Comparison of ENCODE assay signal across 8 cellular contexts in genomic region chr16:29810699-29811169, GRCh38. TPM values are rescaled to one million over a fixed set of nuclear protein-coding genes. Genes with fewer than 3 reads are reported as not detected.
A peak's percentile ranks its signal among the peaks of the same experiment; 100 is the strongest.
DNase-seq lines count a peak whose midpoint lies in the region; ATAC-seq and TF ChIP-seq lines count a peak whose summit lies in the region.

No MANE protein-coding gene starts in this region.

- dilution Hi-C loops in IMR-90 (cut with HindIII; ENCODE audit: low sequenced_read_pairs, unreplicated experiment), result no loop called here

- no peak for TF ChIP-seq POLR2A in IMR-90 (IDR thresholded peaks at IDR 0.05; ENCODE audit: low read depth, low read length)

- no peak overlapping the region for H2BK20ac ChIP-seq in IMR-90 (ENCODE audit: low read depth, low read length)

- in situ Hi-C loops in IMR-90 (cut with MboI; ENCODE audit: low sequenced_read_pairs), result no loop called here

- H3K4me3 ChIP-seq in AG04450 (ENCODE audit: low read depth, low read length) (no peak overlapping the region; the same call in 1 of the 2 replicates), IMR-90 (ENCODE audit: insufficient read depth, low read depth, low read length) (no peak overlapping the region)

- peak overlapping the region; percentile 82 for H3K4me3 Mint-ChIP-seq in chondrocyte (ENCODE audit: unreplicated experiment)
- H3K4me3 Mint-ChIP-seq in nephron, result peak overlapping the region; percentile 86 to 95 (median 94)

- H3K4me1 ChIP-seq in IMR-90 (ENCODE audit: control insufficient read depth, insufficient read depth, low read length), result peaks cover 27% of the 10 kb centered on the region

- peak overlapping the region; percentile 61 for H2BK5ac ChIP-seq in IMR-90 (ENCODE audit: low read depth, low read length, poor library complexity, severe bottlenecking)

- no peak overlapping the region for H3K56ac ChIP-seq in IMR-90 (ENCODE audit: extremely low read depth, insufficient read depth, low read length)

- H3K36me3 Mint-ChIP-seq in chondrocyte (ENCODE audit: low read depth) (peaks cover 9% of the 10 kb centered on the region), nephron (ENCODE audit: low read depth) (peaks cover 10% of the 10 kb centered on the region)

- H3K27ac ChIP-seq in AG04450 (ENCODE audit: low read depth, low read length), result peak overlapping the region; percentile 31
- H3K27ac ChIP-seq in IMR-90 (ENCODE audit: insufficient read depth, low read length), result peak overlapping the region; percentile 12; the same call in 1 of the 2 replicates

- H2AK9ac ChIP-seq in IMR-90 (replicated peaks; ENCODE audit: low read depth, low read length, poor library complexity), result peak overlapping the region; percentile 42

- no peak for ATAC-seq in IMR-90 (ENCODE audit: low read depth)
- no peak for ATAC-seq in HG03439 (IDR thresholded peaks at IDR 0.05; ENCODE audit: unreplicated experiment)
- no peak for ATAC-seq in HG02884 (IDR thresholded peaks at IDR 0.05; ENCODE audit: unreplicated experiment)

- TF ChIP-seq RAD21 in IMR-90 (IDR thresholded peaks at IDR 0.05; ENCODE audit: low read length), result no peak

- peaks cover 12% of the 10 kb centered on the region for H3K36me3 ChIP-seq in IMR-90 (ENCODE audit: control insufficient read depth, insufficient read depth, low read length)

- peak overlapping the region; percentile 28; the same call in 1 of the 2 replicates for H3K4me2 ChIP-seq in IMR-90 (ENCODE audit: low read depth, low read length)

- H3K27me3 Mint-ChIP-seq in chondrocyte (ENCODE audit: low read depth) (no peaks in the 10 kb centered on the region), nephron (ENCODE audit: low read depth) (no peaks in the 10 kb centered on the region)

- peak overlapping the region; percentile 45; the same call in 1 of the 2 replicates for H3K4ac ChIP-seq in IMR-90 (ENCODE audit: low read depth, low read length)

- peak overlapping the region in 1 of 2 experiments; percentile 34; a peak in 2 of 4 replicates for H4K8ac ChIP-seq in IMR-90 (ENCODE audit: low read depth in 2 of 2, low read length in 2 of 2)

- H3K18ac ChIP-seq in IMR-90 (ENCODE audit: low read depth, low read length), result no peak overlapping the region

- peak overlapping the region; percentile 44; the same call in 1 of the 3 replicates for H2BK15ac ChIP-seq in IMR-90 (ENCODE audit: low read depth, low read length)

- H3K9me1 ChIP-seq in IMR-90 (ENCODE audit: insufficient read depth, low read length), result peaks cover 13% of the 10 kb centered on the region

- H3K4me1 Mint-ChIP-seq in chondrocyte (ENCODE audit: low read depth) (peaks cover 65% of the 10 kb centered on the region), nephron (peaks cover 45% of the 10 kb centered on the region)

- peak overlapping the region; percentile 35; the same call in 1 of the 2 replicates for H3K9ac ChIP-seq in IMR-90 (ENCODE audit: low read depth, low read length)

- CTCF ChIA-PET in AG04450 (lab: Charles Lee), result interaction anchor here (1.0 kb wide), 1 partner anchor 37 kb away, joined by 3 read pairs; no protein-coding TSS in a partner anchor
- CTCF ChIA-PET in IMR-90 (lab: Yijun Ruan, JAX), result interaction anchor here (1.4 kb wide), 1 partner anchor 22 kb away, joined by 3 read pairs; no protein-coding TSS in a partner anchor

- H2AFZ ChIP-seq in IMR-90 (replicated peaks; ENCODE audit: low read length, poor library complexity), result peak overlapping the region; percentile 5

- H4K5ac ChIP-seq in IMR-90 (ENCODE audit: low read depth, low read length), result no peak overlapping the region

- H4K91ac ChIP-seq in IMR-90 (ENCODE audit: insufficient read depth, low read depth, low read length), result no peak overlapping the region

- H3K27me3 ChIP-seq in AG04450 (ENCODE audit: control insufficient read depth, insufficient read depth, low read length), result no peaks in the 10 kb centered on the region
- no peaks in the 10 kb centered on the region for H3K27me3 ChIP-seq in IMR-90 (ENCODE audit: control insufficient read depth, insufficient read depth, low read length)

- H3K9me3 Mint-ChIP-seq in chondrocyte (ENCODE audit: low read depth), result no peaks in the 10 kb centered on the region
- no peaks in the 10 kb centered on the region for H3K9me3 Mint-ChIP-seq in nephron

- H3K27ac Mint-ChIP-seq in chondrocyte (ENCODE audit: unreplicated experiment), result peak overlapping the region; percentile 97
- H3K27ac Mint-ChIP-seq in nephron, result peak overlapping the region; percentile 90 to 99 (median 91)

- DNase-seq in AG04450 (ENCODE audit: low read depth, low spot score) (no peak), IMR-90 (no peak), chondrocyte (ENCODE audit: low spot score) (no peak), NCI-H1930 (lab: John Stamatoyannopoulos, UW) (no peak), SIG-M5 treated with dmso at 0.1 percent for 504 hours (lab: John Stamatoyannopoulos, UW; ENCODE audit: unreplicated experiment) (no peak)

- H4K20me1 ChIP-seq in IMR-90 (ENCODE audit: insufficient read depth, low read length), result peaks cover 30% of the 10 kb centered on the region

- no peak overlapping the region; the same call in 1 of the 2 replicates for H3K23ac ChIP-seq in IMR-90 (ENCODE audit: low read depth, low read length)

- 0% methylated on average over 4 of the region's 9 CpGs; no CpG with 5 or more reads in 1 of the 2 experiments for WGBS in IMR-90 (ENCODE audit: extremely low coverage in 2 of 2, insufficient read length in 1 of 2), 2 experiments

- intact Hi-C loops in IMR-90 (cut with micrococcal nuclease), result no loop called here

- no peak overlapping the region for H2BK120ac ChIP-seq in IMR-90 (ENCODE audit: low read depth, low read length)

- no peak for TF ChIP-seq CTCF in AG04450 (IDR thresholded peaks at IDR 0.05; ENCODE audit: low read depth, low read length)
- no peak for TF ChIP-seq CTCF in IMR-90 (conservative IDR thresholded peaks at IDR 0.05; ENCODE audit: low read depth, low read length)
- TF ChIP-seq CTCF in chondrocyte (IDR thresholded peaks at IDR 0.05), result no peak
- TF ChIP-seq CTCF in nephron (IDR thresholded peaks at IDR 0.05; ENCODE audit: unreplicated experiment in 3 of 3), result no peak

- no peak overlapping the region for H3K14ac ChIP-seq in IMR-90 (replicated peaks; ENCODE audit: low read depth, low read length)

- peak overlapping the region; percentile 79 for H2AK5ac ChIP-seq in IMR-90 (ENCODE audit: low read depth, low read length)

- H3K79me1 ChIP-seq in IMR-90 (ENCODE audit: low read depth in 1 of 2, low read length in 2 of 2), result peaks cover 8 to 50% of the 10 kb centered on the region in 2 experiments; a peak in 3 of 4 replicates

- POLR2A ChIA-PET in AG04450 (lab: Yijun Ruan, JAX), result interaction anchor here (1.0 to 1.1 kb wide), 2 partner anchors 15 to 255 kb away, joined by 3 read pairs; partner anchors contain the start of gene ALDOA
- POLR2A ChIA-PET in IMR-90 (lab: Charles Lee; ENCODE audit: unreplicated experiment), result interaction anchor here (0.7 kb wide), 1 partner anchor 19 kb away, joined by 6 read pairs; no protein-coding TSS in a partner anchor

- BruUV-seq in IMR-90 (replicated peaks; lab: Mats Ljungman, UMichigan), result TSS peak; percentile 78

- H3K9me3 ChIP-seq in AG04450 (ENCODE audit: control insufficient read depth, insufficient read depth, low read length), result no peaks in the 10 kb centered on the region
- H3K9me3 ChIP-seq in IMR-90 (ENCODE audit: control insufficient read depth, insufficient read depth, low read length), result no peaks in the 10 kb centered on the region

TF ChIP-seq in IMR-90, 13 proteins besides CTCF, POLR2A, EP300 and RAD21:
- TF ChIP-seq SMC3 (IDR thresholded peaks at IDR 0.05; ENCODE audit: low read depth, low read length) (no peak), MAZ (IDR thresholded peaks at IDR 0.05; ENCODE audit: borderline replicate concordance, low read depth, low read length) (no peak)

RNA-seq across cellular contexts. Expression of gene PRRT2, which starts 1.3 kb away (rescaled TPM):
- polyA plus RNA-seq in AG04450 (2011; rRNA removed) (5.7 and 6.1 TPM in 2 replicates), IMR-90 (2012; rRNA removed) (10.5 and 10.7 TPM in 2 replicates)
- 3.6 and 3.7 TPM in 2 replicates for polyA minus RNA-seq in AG04450 (2011; rRNA and poly(A)+ RNA removed)
- total RNA-seq in IMR-90 (2012; rRNA removed) (0.90 and 1.4 TPM in 2 replicates), chondrocyte (5.2 to 9.1 TPM (median 6.1 TPM) in 3 replicates)
- polyA plus RNA-seq in IMR-90 (2012; cell fraction: cytosol; rRNA removed), result 2.2 and 2.7 TPM in 2 replicates
- 150 and 201 TPM in 2 replicates for polyA plus RNA-seq in IMR-90 (2012; cell fraction: nucleus; rRNA removed; ENCODE audit: low replicate concordance)

RNA-seq across cellular contexts. Expression of gene MAZ, which starts 4.4 kb away (rescaled TPM):
- 58.4 and 79.6 TPM in 2 replicates for polyA plus RNA-seq in AG04450 (2011; rRNA removed)
- 141 and 195 TPM in 2 replicates for polyA minus RNA-seq in AG04450 (2011; rRNA and poly(A)+ RNA removed)
- 113 and 127 TPM in 2 replicates for total RNA-seq in IMR-90 (2012; rRNA removed)
- polyA plus RNA-seq in IMR-90 (2012; rRNA removed), result 124 and 138 TPM in 2 replicates
- 55.6 and 129 TPM in 2 replicates for polyA plus RNA-seq in IMR-90 (2012; cell fraction: cytosol; rRNA removed)
- polyA plus RNA-seq in IMR-90 (2012; cell fraction: nucleus; rRNA removed; ENCODE audit: low replicate concordance), result 105 and 180 TPM in 2 replicates
- total RNA-seq in chondrocyte, result 318 to 359 TPM (median 358 TPM) in 3 replicates

RNA-seq across cellular contexts. Expression of gene PAGR1, which starts 5.2 kb away (rescaled TPM):
- 14.3 and 14.5 TPM in 2 replicates for polyA plus RNA-seq in AG04450 (2011; rRNA removed)
- polyA minus RNA-seq in AG04450 (2011; rRNA and poly(A)+ RNA removed), result 2.7 and 4.9 TPM in 2 replicates
- total RNA-seq in IMR-90 (2012; rRNA removed), result 10.6 and 15.3 TPM in 2 replicates
- polyA plus RNA-seq in IMR-90 (2012; rRNA removed), result 22.1 and 26.4 TPM in 2 replicates
- 21.9 and 41.0 TPM in 2 replicates for polyA plus RNA-seq in IMR-90 (2012; cell fraction: cytosol; rRNA removed)
- 159 and 162 TPM in 2 replicates for polyA plus RNA-seq in IMR-90 (2012; cell fraction: nucleus; rRNA removed; ENCODE audit: low replicate concordance)
- 22.3 to 40.2 TPM (median 23.0 TPM) in 3 replicates for total RNA-seq in chondrocyte

RNA-seq across cellular contexts. Expression of gene MVP, which starts 9.5 kb away (rescaled TPM):
- polyA plus RNA-seq in AG04450 (2011; rRNA removed), result 251 and 321 TPM in 2 replicates
- 629 and 988 TPM in 2 replicates for polyA minus RNA-seq in AG04450 (2011; rRNA and poly(A)+ RNA removed)
- 221 and 319 TPM in 2 replicates for total RNA-seq in IMR-90 (2012; rRNA removed)
- polyA plus RNA-seq in IMR-90 (2012; rRNA removed), result 204 and 231 TPM in 2 replicates
- polyA plus RNA-seq in IMR-90 (2012; cell fraction: cytosol; rRNA removed), result 95.3 and 159 TPM in 2 replicates
- 358 and 633 TPM in 2 replicates for polyA plus RNA-seq in IMR-90 (2012; cell fraction: nucleus; rRNA removed; ENCODE audit: low replicate concordance)
- total RNA-seq in chondrocyte, result 101 to 132 TPM (median 106 TPM) in 3 replicates

RNA-seq across cellular contexts. Expression of gene KIF22, which starts 20.2 kb away (rescaled TPM):
- polyA plus RNA-seq in AG04450 (2011; rRNA removed) (14.1 and 19.9 TPM in 2 replicates), IMR-90 (2012; rRNA removed) (65.1 and 66.0 TPM in 2 replicates)
- polyA minus RNA-seq in AG04450 (2011; rRNA and poly(A)+ RNA removed), result 32.2 and 33.5 TPM in 2 replicates
- total RNA-seq in IMR-90 (2012; rRNA removed) (40.8 and 43.0 TPM in 2 replicates), chondrocyte (13.5 to 24.3 TPM (median 14.1 TPM) in 3 replicates)
- 29.9 and 41.8 TPM in 2 replicates for polyA plus RNA-seq in IMR-90 (2012; cell fraction: cytosol; rRNA removed)
- 96.9 and 151 TPM in 2 replicates for polyA plus RNA-seq in IMR-90 (2012; cell fraction: nucleus; rRNA removed; ENCODE audit: low replicate concordance)
